ENCODE assay signal across 8 cellular contexts in the genomic region with DNA sequence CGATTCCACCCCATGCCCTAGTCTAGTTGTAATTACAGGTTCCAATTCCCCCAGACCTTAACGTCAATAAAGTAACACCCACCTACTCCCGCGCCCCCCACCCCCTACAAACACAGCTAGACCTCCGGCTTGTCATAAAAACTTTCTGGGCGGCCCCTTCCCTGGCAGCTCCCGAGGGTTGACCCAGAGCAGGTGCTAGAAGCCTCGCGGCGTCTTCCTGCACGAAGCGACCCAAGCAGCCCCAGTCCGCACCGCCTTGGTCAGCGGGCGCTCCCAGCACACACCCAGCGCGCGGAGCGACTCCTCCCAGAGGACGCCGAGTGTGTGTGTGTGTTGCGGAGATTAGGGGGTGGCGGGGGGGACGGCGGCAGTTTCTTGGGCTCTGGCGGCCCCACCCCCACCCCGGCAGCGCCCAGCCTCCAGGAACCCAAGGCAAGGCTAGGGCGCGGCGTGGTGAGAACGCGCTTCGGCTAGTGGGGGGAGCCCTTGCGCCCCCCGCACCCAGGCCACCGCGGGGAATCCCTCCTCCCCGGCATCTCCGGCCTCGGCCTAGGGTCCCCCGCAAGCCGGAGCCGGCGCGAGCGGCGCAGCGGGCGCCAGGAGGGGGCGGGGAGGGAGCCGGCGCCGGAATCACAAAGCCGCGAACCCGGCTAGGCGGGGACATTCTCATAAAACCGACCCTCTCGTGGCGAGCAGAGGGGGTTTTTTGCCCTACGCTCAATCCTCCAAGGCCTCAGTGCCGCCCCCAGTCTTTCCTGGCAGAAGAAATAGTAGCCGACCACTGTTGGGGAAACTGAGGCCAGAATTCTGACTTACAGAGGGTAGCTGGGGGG. TPM values are rescaled to one million over a fixed set of nuclear protein-coding genes. Genes with fewer than 3 reads are reported as not detected.
DNase-seq lines count a peak whose midpoint lies in the region; ATAC-seq, FAIRE-seq and TF ChIP-seq lines count a peak whose summit lies in the region.

No MANE protein-coding gene starts in this region.

- H3K27ac ChIP-seq in Panc1 (ENCODE audit: low read length) (no peak overlapping the region), heart left ventricle (peak overlapping the region; percentile 76 to 94 (median 90)), pancreas (peak overlapping the region in 3 of 4 donors; percentile 12 to 87 (median 67))

- H3K27me3 ChIP-seq in Panc1 (ENCODE audit: control insufficient read depth, insufficient read depth, low read length) (peaks cover 7% of the 10 kb centered on the region), heart left ventricle (peaks cover 0 to 73% (median 24%) of the 10 kb centered on the region in 9 donors), pancreas (no peaks in the 10 kb centered on the region)

- no peak for TF ChIP-seq POLR2A in heart left ventricle (IDR thresholded peaks at IDR 0.05)

- no TSS peak for BruUV-seq in Panc1 (replicated peaks; lab: Mats Ljungman, UMichigan)

- intact Hi-C loops in Panc1 (cut with micrococcal nuclease; ENCODE audit: unreplicated experiment): no loop called here
- intact Hi-C loops in heart left ventricle (cut with DNase I): loop anchor here in 9 of 10 donors (2.0 to 10.0 kb wide), 10 partner anchors 25 to 173 kb away; no protein-coding TSS in a partner anchor
- intact Hi-C loops in pancreas (cut with DNase I): no loop called here

- in situ Hi-C loops in G401 (cut with HindIII; ENCODE audit: low sequenced_read_pairs) (no loop called here), Panc1 (cut with HindIII; ENCODE audit: low pct_unique_long_range_greater_than_20kb, low sequenced_read_pairs) (no loop called here)

- FAIRE-seq in pancreas (lab: Jason Lieb, UNC): no peak

- TF ChIP-seq CTCF in Panc1 (IDR thresholded peaks at IDR 0.05) (no peak), heart left ventricle (IDR thresholded peaks at IDR 0.05) (no peak), pancreas (IDR thresholded peaks at IDR 0.05) (no peak)

- H3K9me3 ChIP-seq in Panc1 (ENCODE audit: control insufficient read depth, insufficient read depth, low read depth, low read length): no peaks in the 10 kb centered on the region
- no peaks in the 10 kb centered on the region for H3K9me3 ChIP-seq in heart left ventricle
- no peaks in the 10 kb centered on the region for H3K9me3 ChIP-seq in pancreas

- H3K4me1 ChIP-seq in Panc1 (ENCODE audit: control insufficient read depth, insufficient read depth, low read length) (peaks cover 14% of the 10 kb centered on the region), heart left ventricle (peaks cover 0 to 87% (median 56%) of the 10 kb centered on the region in 12 donors), pancreas (peaks cover 7 to 20% (median 14%) of the 10 kb centered on the region in 3 donors)

- WGBS in heart left ventricle, 4 donors: 0 to 1% (median 1%) methylated on average over 21 to 65 of the region's 65 CpGs
- 1% methylated on average over 61 to 65 of the region's 65 CpGs for WGBS in pancreas, 2 donors

- CTCF ChIA-PET in Panc1 (lab: Charles Lee): no interaction called here

- POLR2A ChIA-PET in Panc1 (lab: Charles Lee): no interaction called here

- peak; percentile 52 for DNase-seq in G401 (ENCODE audit: low spot score)
- DNase-seq in Panc1 (ENCODE audit: low read depth, low spot score): no peak
- peak in 2 of 5 donors; percentile 52 to 66 for DNase-seq in heart left ventricle
- DNase-seq in pancreas: peak in 5 of 6 donors; percentile 48 to 82 (median 67)
- DNase-seq in HuH-7 (ENCODE audit: low spot score): no peak
- DNase-seq in NOMO-1 (lab: John Stamatoyannopoulos, UW; ENCODE audit: unreplicated experiment in 2 of 2): no peak

- ATAC-seq in Panc1: peak; percentile 24; the same call in 1 of the 2 replicates
- peak in 3 of 4 donors; percentile 7 to 23 (median 21) for ATAC-seq in heart left ventricle
- peak; percentile 11 to 36 (median 19) for ATAC-seq in pancreas
- no peak for ATAC-seq in GM21447 (IDR thresholded peaks at IDR 0.05; ENCODE audit: unreplicated experiment)
- no peak for ATAC-seq in HG02884 (IDR thresholded peaks at IDR 0.05; ENCODE audit: unreplicated experiment)

- H3K36me3 ChIP-seq in Panc1 (ENCODE audit: control insufficient read depth, insufficient read depth, low read length): no peaks in the 10 kb centered on the region; the same call in 1 of the 2 replicates
- no peaks in the 10 kb centered on the region for H3K36me3 ChIP-seq in heart left ventricle
- H3K36me3 ChIP-seq in pancreas: no peaks in the 10 kb centered on the region

- H3K4me3 ChIP-seq in Panc1 (ENCODE audit: low read depth in 2 of 2, low read length in 2 of 2) (peak overlapping the region; percentile 45 to 46), heart left ventricle (peak overlapping the region; percentile 66 to 95 (median 80)), pancreas (peak overlapping the region; percentile 36 to 82 (median 68))

RNA-seq across cellular contexts. Expression of a gene that starts 2.2 kb away (rescaled TPM):
- total RNA-seq in G401 (2014; rRNA removed; shearing (Covaris generic)): 1.2 and 1.8 TPM in 2 replicates
- total RNA-seq in Panc1 (2021; ENCODE audit: unreplicated experiment): 9.0 TPM
- 3.9 TPM for polyA plus RNA-seq in Panc1 (2012; ENCODE audit: insufficient read length)
- total RNA-seq in heart left ventricle: 100 to 1,000 TPM in 1 of 9 donors, 10 to 100 TPM in 8; 10.2 to 106 (median 19.2) TPM
- polyA plus RNA-seq in heart left ventricle: 10 to 100 TPM; 13.5 to 25.8 TPM
- total RNA-seq in pancreas: 10 to 100 TPM; 12.0 to 30.7 (median 16.2) TPM
- 10 to 100 TPM in 1 of 2 donors, 1 to 10 TPM in 1; 6.8 to 10.1 TPM for polyA plus RNA-seq in pancreas

RNA-seq across cellular contexts. Expression of a gene that starts 47.7 kb away (rescaled TPM):
- total RNA-seq in G401 (2014; rRNA removed; shearing (Covaris generic)): 87.4 and 96.0 TPM in 2 replicates
- total RNA-seq in Panc1 (2021; ENCODE audit: unreplicated experiment): 78.4 TPM
- 85.5 TPM for polyA plus RNA-seq in Panc1 (2012; ENCODE audit: insufficient read length)
- total RNA-seq in heart left ventricle: 100 to 1,000 TPM in 4 of 9 donors, 10 to 100 TPM in 5; 63.1 to 174 (median 96.0) TPM
- polyA plus RNA-seq in heart left ventricle: 10 to 100 TPM; 56.8 to 59.1 TPM
- 10 to 100 TPM; 27.7 to 36.0 (median 33.1) TPM for total RNA-seq in pancreas
- polyA plus RNA-seq in pancreas: 10 to 100 TPM; 38.2 to 45.6 TPM

Comparison
In these comparisons a context has a peak if more than half of its experiments do, and no peak if none do; other contexts are left out.
1. DNase-seq: peak in G401 (single experiment) and pancreas (5 of 6); none in Panc1 (single experiment), HuH-7 (single experiment) and NOMO-1 (0 of 2).
2. ATAC-seq: peak in Panc1 (single experiment), heart left ventricle (3 of 4) and pancreas (4 of 4); none in GM21447 (single experiment) and HG02884 (single experiment).
3. intact Hi-C loops: an anchor here in heart left ventricle (2.0 to 10.0 kb wide); none called in Panc1 and pancreas.
4. Peak in every context shown above with its lines, with median percentiles within 50 percentile points of each other: H3K4me3 ChIP-seq.